10 cellular contexts compared by ENCODE assay signal in genomic region chr1:221035680-221036153, GRCh38.
DNase-seq lines count a peak whose midpoint lies in the region; ATAC-seq, FAIRE-seq and TF ChIP-seq lines count a peak whose summit lies in the region.
"Had no signal": no experiment of that assay in that cellular context is flagged by ENCODE, and none has a peak within 500 bp of the region (broad histone marks: within the 10 kb centered on the region; RNA-seq: fewer than 3 reads in every experiment).

No MANE protein-coding gene starts in this region.

- H3K9me3 ChIP-seq in small intestine (ENCODE audit: control insufficient read depth, low read depth): no peaks in the 10 kb centered on the region
- no peaks in the 10 kb centered on the region for H3K9me3 ChIP-seq in stomach
- H3K9me3 ChIP-seq: neutrophil had no signal

- TF ChIP-seq EP300 in stomach (IDR thresholded peaks at IDR 0.05): no peak

- TF ChIP-seq POLR2A in stomach (IDR thresholded peaks at IDR 0.05): no peak

- H3K4me1 ChIP-seq in small intestine (ENCODE audit: control insufficient read depth in 2 of 2, insufficient read depth in 1 of 2, low read depth in 1 of 2, low read length in 1 of 2) (no peaks in the 10 kb centered on the region), stomach (peaks cover 0 to under 1% (median 0%) of the 10 kb centered on the region in 4 donors)

- no peak overlapping the region for H3K27ac ChIP-seq in small intestine (ENCODE audit: low read depth in 1 of 2, low read length in 1 of 2)
- H3K27ac ChIP-seq in stomach: no peak overlapping the region
- H3K27ac ChIP-seq: neutrophil had no signal

- no peak for FAIRE-seq in small intestine (lab: Jason Lieb, UNC)

- H3K27me3 ChIP-seq in small intestine (ENCODE audit: control insufficient read depth in 2 of 2, insufficient read depth in 2 of 2, low read length in 2 of 2) (no peaks in the 10 kb centered on the region), stomach (no peaks in the 10 kb centered on the region)
- H3K27me3 ChIP-seq: neutrophil had no signal

- intact Hi-C loops in stomach (cut with DNase I; ENCODE audit: low total_unique reads): no loop called here

- TF ChIP-seq CTCF in WI38 (IDR thresholded peaks at IDR 0.05; ENCODE audit: low read depth, low read length): no peak
- TF ChIP-seq CTCF in stomach (IDR thresholded peaks at IDR 0.05): no peak

- 41 to 51% (median 48%) methylated on average over 6 of the region's 6 CpGs for WGBS in small intestine, 3 donors
- WGBS in stomach, 5 donors: 36 to 54% (median 51%) methylated on average over 6 of the region's 6 CpGs

- 0 out of 2 replicates have a peak overlapping the region, but pooled peaks have one; percentile 8 for H3K4me3 ChIP-seq in WI38 (ENCODE audit: low read depth, low read length)
- no peak overlapping the region for H3K4me3 ChIP-seq in small intestine (ENCODE audit: low read depth in 1 of 2, low read length in 2 of 2)
- H3K4me3 ChIP-seq in stomach: no peak overlapping the region

- DNase-seq in DMS53 (lab: John Stamatoyannopoulos, UW): peak; percentile 73
- DNase-seq in KG1 (lab: John Stamatoyannopoulos, UW): peak; percentile 16
- peak; percentile 67 for DNase-seq in kidney tubule cell (ENCODE audit: low spot score)
- DNase-seq in small intestine: no peak
- DNase-seq in activated gamma-delta T cell (lab: John Stamatoyannopoulos, UW): no peak
- no peak for DNase-seq in stomach
- DNase-seq: DMS79 had no signal

- H3K36me3 ChIP-seq in small intestine (ENCODE audit: control insufficient read depth in 2 of 2, insufficient read depth in 2 of 2, low read length in 2 of 2) (no peaks in the 10 kb centered on the region), stomach (no peaks in the 10 kb centered on the region)
- H3K36me3 ChIP-seq: neutrophil had no signal

- ATAC-seq in GM21526 (IDR thresholded peaks at IDR 0.05; ENCODE audit: low FRiP score, unreplicated experiment): no peak

Comparison
In these comparisons a context has a peak if more than half of its experiments do, and no peak if none do; other contexts are left out.
1. DNase-seq: peak in DMS53 (single experiment), KG1 (single experiment) and kidney tubule cell (single experiment); none in small intestine (single experiment), activated gamma-delta T cell (single experiment) and stomach (single experiment).